ENCODE assay signal across 8 cellular contexts in the genomic region with DNA sequence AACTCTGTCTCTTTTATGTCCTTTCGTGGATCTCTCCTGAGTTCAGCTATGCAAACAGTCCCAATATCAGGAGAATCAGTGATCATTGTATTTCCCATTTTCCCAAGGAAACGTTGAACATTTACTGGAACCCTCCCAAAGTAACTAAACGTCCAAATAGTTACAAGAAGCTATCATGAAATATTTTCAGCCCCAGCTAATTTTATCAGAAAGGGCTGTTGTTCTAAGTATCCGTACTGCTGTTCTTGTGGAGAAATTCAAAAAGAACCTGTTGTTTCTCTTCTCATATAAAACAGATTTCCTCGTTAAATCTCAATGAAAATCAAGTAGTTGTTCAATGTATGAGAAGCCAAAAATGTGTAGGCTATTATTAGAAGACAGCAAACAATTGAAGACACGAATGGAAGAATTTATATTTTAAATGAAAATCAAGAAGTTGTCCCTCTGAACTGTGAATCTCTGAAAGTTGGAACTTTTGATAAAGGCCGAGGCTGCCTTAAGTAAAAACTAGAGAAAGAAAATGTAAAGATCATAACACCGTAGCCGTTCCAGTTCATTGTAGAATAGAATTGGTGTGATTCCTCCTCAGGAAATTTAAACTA.
A peak's percentile ranks its signal among the peaks of the same experiment; 100 is the strongest.
DNase-seq lines count a peak whose midpoint lies in the region; ATAC-seq and TF ChIP-seq lines count a peak whose summit lies in the region.

No MANE protein-coding gene starts in this region.

- peak overlapping the region; percentile 94 to 99 (median 98) for H3K27ac Mint-ChIP-seq in naive thymus-derived CD8-positive, alpha-beta T cell

- H3K4me1 ChIP-seq in KMS-11 (ENCODE audit: low read depth, poor library complexity, severe bottlenecking) (peaks cover 21% of the 10 kb centered on the region), colonic mucosa (no peaks in the 10 kb centered on the region)

- intact Hi-C loops in colonic mucosa (cut with DNase I), result loop anchor here (5.0 kb wide), 1 partner anchor 38 kb away; a partner anchor contains a TSS

- peaks cover 53% of the 10 kb centered on the region for H3K79me2 ChIP-seq in KMS-11 (ENCODE audit: insufficient read depth, low read depth)

- peak overlapping the region; percentile 88 to 99 (median 96) for H3K4me3 Mint-ChIP-seq in naive thymus-derived CD8-positive, alpha-beta T cell

- H3K4me2 ChIP-seq in KMS-11, result peak overlapping the region; percentile 73

- no peaks in the 10 kb centered on the region for H3K9me3 Mint-ChIP-seq in naive thymus-derived CD8-positive, alpha-beta T cell

- no peaks in the 10 kb centered on the region for H3K36me3 Mint-ChIP-seq in naive thymus-derived CD8-positive, alpha-beta T cell

- no peaks in the 10 kb centered on the region for H4K20me1 ChIP-seq in KMS-11 (ENCODE audit: insufficient read depth)

- POLR2A ChIA-PET in naive thymus-derived CD8-positive, alpha-beta T cell (lab: Charles Lee), result interaction anchor here (0.9 to 17.3 kb wide), 27 partner anchors 8 to 1678 kb away, joined by 3 to 616 read pairs (median 56); a partner anchor contains a TSS

- no peaks in the 10 kb centered on the region for H3K27me3 Mint-ChIP-seq in naive thymus-derived CD8-positive, alpha-beta T cell

- peak overlapping the region; percentile 100; the same call in 1 of the 2 replicates for H3K9ac ChIP-seq in KMS-11
- peak overlapping the region; percentile 19 to 99 for H3K9ac ChIP-seq in colonic mucosa (ENCODE audit: low read depth in 2 of 2, low read length in 2 of 2)

- no peak for ATAC-seq in naive thymus-derived CD8-positive, alpha-beta T cell
- no peak for ATAC-seq in HG03432 (IDR thresholded peaks at IDR 0.05; ENCODE audit: unreplicated experiment)
- no peak for ATAC-seq in GM18873 (IDR thresholded peaks at IDR 0.05; ENCODE audit: low FRiP score, unreplicated experiment)

- H3K27ac ChIP-seq in KMS-11 (peak overlapping the region; percentile 99; the same call in 1 of the 2 replicates), colonic mucosa (peak overlapping the region; percentile 99)

- H3K36me3 ChIP-seq in KMS-11 (ENCODE audit: insufficient read depth), result no peaks in the 10 kb centered on the region
- no peaks in the 10 kb centered on the region for H3K36me3 ChIP-seq in colonic mucosa

- H3K4me3 ChIP-seq in AG09309 (ENCODE audit: control insufficient read depth, low read depth, low read length) (peak overlapping the region; percentile 60), KMS-11 (IDR thresholded peaks at IDR 0.05; ENCODE audit: insufficient read depth, low read depth, low read length) (no peak overlapping the region), colonic mucosa (peak overlapping the region; percentile 47)

- H3K4me1 Mint-ChIP-seq in naive thymus-derived CD8-positive, alpha-beta T cell, result peaks cover 23 to 41% (median 34%) of the 10 kb centered on the region in 4 donors

- TF ChIP-seq CTCF in AG09309 (IDR thresholded peaks at IDR 0.05; ENCODE audit: control insufficient read depth, insufficient read depth, low read depth, low read length, missing control alignments), result no peak
- no peak for TF ChIP-seq CTCF in KMS-11 (conservative IDR thresholded peaks at IDR 0.05; ENCODE audit: low read depth, low read length)
- TF ChIP-seq CTCF in colonic mucosa (IDR thresholded peaks at IDR 0.05), result no peak

- H3K9me3 ChIP-seq in colonic mucosa, result no peaks in the 10 kb centered on the region

- DNase-seq in AG09309 (ENCODE audit: low read depth) (no peak), colonic mucosa (no peak), foreskin melanocyte (no peak), SKM-1 treated with dmso at 0.1 percent for 144 hours (lab: John Stamatoyannopoulos, UW; ENCODE audit: unreplicated experiment) (no peak)
- no peak for DNase-seq in naive thymus-derived CD8-positive, alpha-beta T cell

- H3K27me3 ChIP-seq in KMS-11 (ENCODE audit: insufficient read depth, low read depth) (no peaks in the 10 kb centered on the region), colonic mucosa (no peaks in the 10 kb centered on the region)

- no peak overlapping the region for H2AFZ ChIP-seq in KMS-11 (ENCODE audit: low read depth)
